11 cellular contexts compared by ENCODE assay signal in genomic region chr2:101733257-101733993, GRCh38. TPM values are rescaled to one million over a fixed set of nuclear protein-coding genes. Genes with fewer than 3 reads are reported as not detected.
DNase-seq lines count a peak whose midpoint lies in the region; ATAC-seq and TF ChIP-seq lines count a peak whose summit lies in the region.
"Had no signal": no experiment of that assay in that cellular context is flagged by ENCODE, and none has a peak within 500 bp of the region (broad histone marks: within the 10 kb centered on the region; RNA-seq: fewer than 3 reads in every experiment).

No MANE protein-coding gene starts in this region.

- TF ChIP-seq CTCF in liver (IDR thresholded peaks at IDR 0.05; ENCODE audit: low read depth, low read length, missing input control): no peak
- TF ChIP-seq CTCF in type B pancreatic cell (conservative IDR thresholded peaks at IDR 0.05): no peak

- no peaks in the 10 kb centered on the region for H3K9me3 Mint-ChIP-seq in activated naive CD8-positive, alpha-beta T cell (ENCODE audit: low read depth)
- no peaks in the 10 kb centered on the region for H3K9me3 Mint-ChIP-seq in activated naive CD8-positive, alpha-beta T cell treated with anti-CD3 and anti-CD28 coated beads, Interleukin-2, amount 50 U/mL, for 24 hours
- peaks cover 3% of the 10 kb centered on the region for H3K9me3 Mint-ChIP-seq in type B pancreatic cell
- H3K9me3 Mint-ChIP-seq: activated CD4-positive, alpha-beta memory T cell treated with anti-CD3 and anti-CD28 coated beads for 36 hours had no signal

- DNase-seq in activated naive CD8-positive, alpha-beta T cell treated with anti-CD3 and anti-CD28 coated beads, Interleukin-2, amount 50 U/mL, for 24 hours: no peak
- DNase-seq in type B pancreatic cell (ENCODE audit: extremely low spot score, unreplicated experiment): no peak
- no peak for DNase-seq in inferior parietal cortex (ENCODE audit: extremely low spot score)
- no peak for DNase-seq in ecto neural progenitor cell (ENCODE audit: low spot score)
- DNase-seq: activated CD4-positive, alpha-beta memory T cell treated with anti-CD3 and anti-CD28 coated beads for 36 hours; H7; KG1 had no signal

- peaks cover 19 to 58% (median 46%) of the 10 kb centered on the region in 4 donors for H3K4me1 ChIP-seq in liver (ENCODE audit: control insufficient read depth in 4 of 4, insufficient read depth in 4 of 4, low read length in 3 of 4)

- H3K36me3 Mint-ChIP-seq in activated naive CD8-positive, alpha-beta T cell: no peaks in the 10 kb centered on the region
- no peaks in the 10 kb centered on the region for H3K36me3 Mint-ChIP-seq in activated naive CD8-positive, alpha-beta T cell treated with anti-CD3 and anti-CD28 coated beads, Interleukin-2, amount 50 U/mL, for 24 hours (ENCODE audit: low read depth)
- peaks cover 7% of the 10 kb centered on the region for H3K36me3 Mint-ChIP-seq in type B pancreatic cell
- H3K36me3 Mint-ChIP-seq: activated CD4-positive, alpha-beta memory T cell treated with anti-CD3 and anti-CD28 coated beads for 36 hours had no signal

- peak overlapping the region; percentile 76 for H3K27ac Mint-ChIP-seq in activated naive CD8-positive, alpha-beta T cell
- H3K27ac Mint-ChIP-seq in activated naive CD8-positive, alpha-beta T cell treated with anti-CD3 and anti-CD28 coated beads, Interleukin-2, amount 50 U/mL, for 24 hours: no peak overlapping the region
- H3K27ac Mint-ChIP-seq in type B pancreatic cell: no peak overlapping the region

- peak overlapping the region; percentile 42 for H3K27ac ChIP-seq in angular gyrus (ENCODE audit: low read depth, low read length)
- H3K27ac ChIP-seq in liver (ENCODE audit: low read depth in 1 of 2, low read length in 2 of 2): no peak overlapping the region

- H3K27me3 Mint-ChIP-seq in activated naive CD8-positive, alpha-beta T cell: no peaks in the 10 kb centered on the region
- H3K27me3 Mint-ChIP-seq in activated naive CD8-positive, alpha-beta T cell treated with anti-CD3 and anti-CD28 coated beads, Interleukin-2, amount 50 U/mL, for 24 hours: no peaks in the 10 kb centered on the region
- no peaks in the 10 kb centered on the region for H3K27me3 Mint-ChIP-seq in type B pancreatic cell
- H3K27me3 Mint-ChIP-seq: activated CD4-positive, alpha-beta memory T cell treated with anti-CD3 and anti-CD28 coated beads for 36 hours had no signal

- H3K27me3 ChIP-seq in liver (ENCODE audit: control insufficient read depth in 4 of 4, insufficient read depth in 4 of 4, low read length in 3 of 4): no peaks in the 10 kb centered on the region

- TF ChIP-seq RAD21 in liver (IDR thresholded peaks at IDR 0.05): peak; percentile 25 to 34

- WGBS in liver: 55% methylated on average over 4 of the region's 4 CpGs

- H3K9ac ChIP-seq in liver (ENCODE audit: low read depth in 1 of 2, low read length in 2 of 2): no peak overlapping the region

- no peaks in the 10 kb centered on the region for H3K9me3 ChIP-seq in liver (ENCODE audit: control insufficient read depth in 4 of 4, low read length in 3 of 4)

- H3K4me3 Mint-ChIP-seq in activated naive CD8-positive, alpha-beta T cell: peak overlapping the region; percentile 11
- no peak overlapping the region for H3K4me3 Mint-ChIP-seq in activated naive CD8-positive, alpha-beta T cell treated with anti-CD3 and anti-CD28 coated beads, Interleukin-2, amount 50 U/mL, for 24 hours
- peak overlapping the region; percentile 26 for H3K4me3 Mint-ChIP-seq in type B pancreatic cell
- H3K4me3 Mint-ChIP-seq: activated CD4-positive, alpha-beta memory T cell treated with anti-CD3 and anti-CD28 coated beads for 36 hours had no signal

- no peak for ATAC-seq in activated naive CD8-positive, alpha-beta T cell treated with anti-CD3 and anti-CD28 coated beads, Interleukin-2, amount 50 U/mL, for 24 hours
- ATAC-seq in GM19452 (IDR thresholded peaks at IDR 0.05; ENCODE audit: unreplicated experiment): no peak

- no peak overlapping the region for H3K4me3 ChIP-seq in liver (ENCODE audit: low read depth in 1 of 3, low read length in 3 of 3)

- peaks cover 0 to 2% (median 0%) of the 10 kb centered on the region in 4 donors for H3K36me3 ChIP-seq in liver (ENCODE audit: control insufficient read depth in 4 of 4, insufficient read depth in 3 of 4, low read depth in 1 of 4, low read length in 3 of 4)

- H3K4me1 Mint-ChIP-seq in activated naive CD8-positive, alpha-beta T cell (ENCODE audit: low read depth): peaks cover 84% of the 10 kb centered on the region
- H3K4me1 Mint-ChIP-seq in activated naive CD8-positive, alpha-beta T cell treated with anti-CD3 and anti-CD28 coated beads, Interleukin-2, amount 50 U/mL, for 24 hours: peaks cover 95% of the 10 kb centered on the region
- H3K4me1 Mint-ChIP-seq in type B pancreatic cell (ENCODE audit: unreplicated experiment): peaks cover 61% of the 10 kb centered on the region

TF ChIP-seq in liver, 16 proteins besides CTCF, POLR2A, EP300 and RAD21:
- no peak for TF ChIP-seq FOXA1 (IDR thresholded peaks at IDR 0.05)
- peak; percentile 72 to 82 for TF ChIP-seq HNF4A (conservative IDR thresholded peaks at IDR 0.05)
- peak; percentile 38 for TF ChIP-seq YY1 (IDR thresholded peaks at IDR 0.05)
- TF ChIP-seq SP1 (IDR thresholded peaks at IDR 0.05): no peak
- TF ChIP-seq FOXA2 (IDR thresholded peaks at IDR 0.05): peak; percentile 22
- peak; percentile 30 for TF ChIP-seq NR2F2 (IDR thresholded peaks at IDR 0.05)
- TF ChIP-seq MAX (IDR thresholded peaks at IDR 0.05): peak; percentile 42
- peak; percentile 22 for TF ChIP-seq REST (IDR thresholded peaks at IDR 0.05)
- TF ChIP-seq GABPA (IDR thresholded peaks at IDR 0.05 in 1 of 2, conservative IDR thresholded peaks at IDR 0.05 in 1 of 2): no peak
- TF ChIP-seq JUND (IDR thresholded peaks at IDR 0.05): peak in 1 of 2 donors; percentile 26
- no peak for TF ChIP-seq ZBTB33 (IDR thresholded peaks at IDR 0.05)
- TF ChIP-seq ATF3 (IDR thresholded peaks at IDR 0.05): no peak
- no peak for TF ChIP-seq TAF1 (conservative IDR thresholded peaks at IDR 0.05)
- TF ChIP-seq EGR1 (IDR thresholded peaks at IDR 0.05; ENCODE audit: low read depth in 2 of 2): no peak
- no peak for TF ChIP-seq HNF4G (IDR thresholded peaks at IDR 0.05)
- peak; percentile 55 to 58 for TF ChIP-seq RXRA (IDR thresholded peaks at IDR 0.05)

RNA-seq across cellular contexts. Expression of gene MAP4K4, which starts 35.9 kb away (rescaled TPM):
- total RNA-seq in liver (10 to 100 TPM; 33.7 to 40.0 TPM), type B pancreatic cell (ENCODE audit: low replicate concordance) (82.0 and 166 TPM in 2 replicates)
- 10 to 100 TPM in 1 of 2 donors, 1 to 10 TPM in 1; 9.1 to 13.6 TPM for polyA plus RNA-seq in liver
